Comparison of ENCODE assay signal across 8 cellular contexts in genomic region chr17:1227917-1228751, GRCh38. TPM values are rescaled to one million over a fixed set of nuclear protein-coding genes. Genes with fewer than 3 reads are reported as not detected.
A peak's percentile ranks its signal among the peaks of the same experiment; 100 is the strongest.
DNase-seq lines count a peak whose midpoint lies in the region; ATAC-seq, FAIRE-seq and TF ChIP-seq lines count a peak whose summit lies in the region.

No MANE protein-coding gene starts in this region.

- peaks cover 32 to 42% of the 10 kb centered on the region in 2 donors for H3K36me3 Mint-ChIP-seq in CD14-positive monocyte
- peaks cover 2% of the 10 kb centered on the region for H3K36me3 Mint-ChIP-seq in chondrocyte (ENCODE audit: low read depth)
- peaks cover 0 to 3% (median 2%) of the 10 kb centered on the region in 3 donors for H3K36me3 Mint-ChIP-seq in naive thymus-derived CD8-positive, alpha-beta T cell

- TF ChIP-seq CTCF in CD14-positive monocyte (IDR thresholded peaks at IDR 0.05), result no peak
- no peak for TF ChIP-seq CTCF in chondrocyte (IDR thresholded peaks at IDR 0.05)

- POLR2A ChIA-PET in naive thymus-derived CD8-positive, alpha-beta T cell (lab: Charles Lee), result interaction anchor here (0.5 to 1.6 kb wide), 3 partner anchors 27 to 463 kb away, joined by 3 to 8 read pairs (median 3); no protein-coding TSS in a partner anchor

- ATAC-seq in naive thymus-derived CD8-positive, alpha-beta T cell, result peak; percentile 46 to 52
- ATAC-seq in GM21576 (IDR thresholded peaks at IDR 0.05; ENCODE audit: unreplicated experiment) (no peak), GM19455 (IDR thresholded peaks at IDR 0.05; ENCODE audit: unreplicated experiment) (no peak)

- H3K27me3 Mint-ChIP-seq in CD14-positive monocyte (ENCODE audit: low read depth in 3 of 3) (peaks cover 4 to 15% (median 13%) of the 10 kb centered on the region in 3 donors), chondrocyte (ENCODE audit: low read depth) (peaks cover 42% of the 10 kb centered on the region)
- peaks cover 20 to 50% (median 44%) of the 10 kb centered on the region in 5 donors for H3K27me3 Mint-ChIP-seq in naive thymus-derived CD8-positive, alpha-beta T cell

- H3K27ac Mint-ChIP-seq in CD14-positive monocyte (peak overlapping the region; percentile 84 to 94 (median 91)), chondrocyte (ENCODE audit: unreplicated experiment) (no peak overlapping the region)
- peak overlapping the region in 4 of 10 donors; percentile 66 to 93 (median 80) for H3K27ac Mint-ChIP-seq in naive thymus-derived CD8-positive, alpha-beta T cell

- peaks cover 0 to 4% (median 0%) of the 10 kb centered on the region in 7 donors for H3K9me3 Mint-ChIP-seq in CD14-positive monocyte
- no peaks in the 10 kb centered on the region for H3K9me3 Mint-ChIP-seq in chondrocyte (ENCODE audit: low read depth)
- H3K9me3 Mint-ChIP-seq in naive thymus-derived CD8-positive, alpha-beta T cell, result peaks cover 0 to 2% (median 0%) of the 10 kb centered on the region in 9 donors

- intact Hi-C loops in CD14-positive monocyte (cut with micrococcal nuclease), result loop anchor here in 1 of 2 donors (2.0 kb wide), 1 partner anchor 21 kb away; no protein-coding TSS in a partner anchor

- peak overlapping the region; percentile 99 to 100 for H3K4me3 Mint-ChIP-seq in CD14-positive monocyte
- peak overlapping the region; percentile 60 for H3K4me3 Mint-ChIP-seq in chondrocyte (ENCODE audit: unreplicated experiment)
- H3K4me3 Mint-ChIP-seq in naive thymus-derived CD8-positive, alpha-beta T cell, result peak overlapping the region; percentile 74 to 93 (median 90)

- H3K4me1 Mint-ChIP-seq in CD14-positive monocyte, result peaks cover 52% of the 10 kb centered on the region
- H3K4me1 Mint-ChIP-seq in chondrocyte (ENCODE audit: low read depth), result peaks cover 18% of the 10 kb centered on the region
- H3K4me1 Mint-ChIP-seq in naive thymus-derived CD8-positive, alpha-beta T cell, result peaks cover 7 to 25% (median 15%) of the 10 kb centered on the region in 4 donors

- no peak for DNase-seq in CD14-positive monocyte (ENCODE audit: low spot score)
- peak; percentile 65 for DNase-seq in GM19239 (ENCODE audit: insufficient read length, low spot score)
- DNase-seq in NOMO-1 (lab: John Stamatoyannopoulos, UW; ENCODE audit: unreplicated experiment in 2 of 2), result peak; percentile 17 to 58
- DNase-seq in chondrocyte (ENCODE audit: low spot score), result no peak
- DNase-seq in naive thymus-derived CD8-positive, alpha-beta T cell, result peak in 5 of 10 donors; percentile 15 to 39 (median 25)
- DNase-seq in GDM1 (lab: John Stamatoyannopoulos, UW), result no peak

- FAIRE-seq in GM19239 (lab: Jason Lieb, UNC), result peak; percentile 85

RNA-seq across cellular contexts. Expression of gene BHLHA9, which starts 42.1 kb away (rescaled TPM):
- not detected for polyA plus RNA-seq in CD14-positive monocyte
- total RNA-seq in chondrocyte, result not detected in 3 replicates
- not detected for total RNA-seq in naive thymus-derived CD8-positive, alpha-beta T cell
- polyA plus RNA-seq in naive thymus-derived CD8-positive, alpha-beta T cell, result not detected

RNA-seq across cellular contexts. Expression of gene ABR, which starts 48.4 kb away (rescaled TPM):
- 10 to 100 TPM; 19.8 to 26.0 TPM for polyA plus RNA-seq in CD14-positive monocyte
- total RNA-seq in chondrocyte, result 114 to 129 TPM (median 119 TPM) in 3 replicates
- 100 to 1,000 TPM; 118 to 120 TPM for total RNA-seq in naive thymus-derived CD8-positive, alpha-beta T cell
- polyA plus RNA-seq in naive thymus-derived CD8-positive, alpha-beta T cell, result 10 to 100 TPM in 1 of 3 donors, 1 to 10 TPM in 2; 8.6 to 13.0 (median 8.7) TPM

RNA-seq across cellular contexts. Expression of gene TRARG1, which starts 51.3 kb away (rescaled TPM):
- not detected for polyA plus RNA-seq in CD14-positive monocyte
- not detected in 3 replicates for total RNA-seq in chondrocyte
- total RNA-seq in naive thymus-derived CD8-positive, alpha-beta T cell, result not detected
- under 1 TPM in 1 of 3 donors, not detected in 2; 0.14 TPM for polyA plus RNA-seq in naive thymus-derived CD8-positive, alpha-beta T cell

Comparison
In these comparisons a context has a peak if more than half of its experiments do, and no peak if none do; other contexts are left out.
1. DNase-seq: peak in GM19239 (single experiment) and NOMO-1 (2 of 2); none in CD14-positive monocyte (single experiment), chondrocyte (single experiment) and GDM1 (single experiment).
2. ATAC-seq: peak in naive thymus-derived CD8-positive, alpha-beta T cell (2 of 2); none in GM21576 (single experiment) and GM19455 (single experiment).
3. Peak in every context shown above with its lines, with median percentiles within 50 percentile points of each other: H3K4me3 Mint-ChIP-seq.